In the genomic region with DNA sequence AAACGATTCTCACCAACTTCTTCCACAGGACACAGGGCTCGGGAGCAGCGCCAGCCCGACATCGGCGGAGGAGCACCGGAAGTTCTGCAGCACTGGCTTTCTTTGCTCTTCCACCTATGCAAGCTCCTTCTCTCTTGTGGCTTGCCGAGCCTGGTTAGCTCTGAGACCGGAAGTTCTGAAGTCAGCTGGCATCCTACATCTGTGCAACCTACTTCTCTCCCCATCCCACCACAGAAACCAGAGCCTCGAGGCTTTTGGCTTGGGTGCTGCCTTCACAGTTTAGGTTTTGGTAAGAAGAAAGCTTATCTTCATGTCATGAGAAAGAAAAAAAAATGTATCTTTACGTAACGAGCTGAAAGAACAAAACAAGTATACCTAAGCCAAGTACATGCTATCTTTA, we compare ENCODE assay signal across 8 cellular contexts.
DNase-seq lines count a peak whose midpoint lies in the region; ATAC-seq and TF ChIP-seq lines count a peak whose summit lies in the region.

No MANE protein-coding gene starts in this region.

- intact Hi-C loops in OCI-LY7 (cut with micrococcal nuclease; ENCODE audit: unreplicated experiment): loop anchor here (1.0 to 2.0 kb wide), 2 partner anchors 10 to 56 kb away; no protein-coding TSS in a partner anchor
- intact Hi-C loops in activated T-helper 2 cell treated with anti-CD3 and anti-CD28 coated beads, Interferon-gamma antibody, Interleukin-2, Interleukin-4, amounts not matched to agents 10 μg/mL and 5 μg/mL and 100 μg/mL, durations not matched to agents 14 hours and 24 hours and 36 hours (cut with micrococcal nuclease): loop anchor here (1.0 to 5.0 kb wide), 4 partner anchors 10 to 233 kb away; no protein-coding TSS in a partner anchor
- intact Hi-C loops in left lung (cut with DNase I): loop anchor here in 1 of 2 donors (10.0 kb wide), 1 partner anchor 106 kb away; no protein-coding TSS in a partner anchor

- peaks cover 80% of the 10 kb centered on the region for H3K4me1 Mint-ChIP-seq in activated T-helper 2 cell treated with anti-CD3 and anti-CD28 coated beads, Interferon-gamma antibody, Interleukin-2, Interleukin-4, amounts not matched to agents 10 μg/mL and 5 μg/mL and 100 μg/mL, durations not matched to agents 14 hours and 24 hours and 36 hours (ENCODE audit: low read depth)
- peaks cover 17% of the 10 kb centered on the region for H3K4me1 Mint-ChIP-seq in mesothelial cell of epicardium

- H3K9me3 Mint-ChIP-seq in activated T-helper 2 cell treated with anti-CD3 and anti-CD28 coated beads, Interferon-gamma antibody, Interleukin-2, Interleukin-4, amounts not matched to agents 10 μg/mL and 5 μg/mL and 100 μg/mL, durations not matched to agents 14 hours and 24 hours and 36 hours: no peaks in the 10 kb centered on the region
- peaks cover 3% of the 10 kb centered on the region for H3K9me3 Mint-ChIP-seq in mesothelial cell of epicardium

- CTCF ChIA-PET in OCI-LY7 (lab: Charles Lee; ENCODE audit: unreplicated experiment): interaction anchor here (0.9 to 1.4 kb wide), 6 partner anchors 9 to 113 kb away, joined by 3 to 6 read pairs (median 4); no protein-coding TSS in a partner anchor

- H2AFZ ChIP-seq in OCI-LY7 (ENCODE audit: low read length): peak overlapping the region; percentile 26; the same call in 1 of the 2 replicates

- no peaks in the 10 kb centered on the region for H3K27me3 Mint-ChIP-seq in activated T-helper 2 cell treated with anti-CD3 and anti-CD28 coated beads, Interferon-gamma antibody, Interleukin-2, Interleukin-4, amounts not matched to agents 10 μg/mL and 5 μg/mL and 100 μg/mL, durations not matched to agents 14 hours and 24 hours and 36 hours (ENCODE audit: low read depth)
- no peaks in the 10 kb centered on the region for H3K27me3 Mint-ChIP-seq in mesothelial cell of epicardium (ENCODE audit: low read depth)

- H3K9me2 ChIP-seq in OCI-LY7 (ENCODE audit: insufficient read depth, low read length): no peaks in the 10 kb centered on the region

- H3K9me3 ChIP-seq in OCI-LY7 (ENCODE audit: low read length) (0 out of 2 replicates have a peak, but pooled peaks cover 3% of the 10 kb centered on the region), left lung (no peaks in the 10 kb centered on the region)

- H3K4me3 Mint-ChIP-seq in activated T-helper 2 cell treated with anti-CD3 and anti-CD28 coated beads, Interferon-gamma antibody, Interleukin-2, Interleukin-4, amounts not matched to agents 10 μg/mL and 5 μg/mL and 100 μg/mL, durations not matched to agents 14 hours and 24 hours and 36 hours (ENCODE audit: low read depth): peak overlapping the region; percentile 86
- no peak overlapping the region for H3K4me3 Mint-ChIP-seq in mesothelial cell of epicardium

- peak; percentile 97 for DNase-seq in OCI-LY7 (ENCODE audit: low spot score)
- DNase-seq in activated T-helper 2 cell treated with anti-CD3 and anti-CD28 coated beads, Interferon-gamma antibody, Interleukin-2, Interleukin-4, amounts not matched to agents 10 μg/mL and 5 μg/mL and 100 μg/mL, durations not matched to agents 14 hours and 24 hours and 36 hours (ENCODE audit: low spot score): peak; percentile 89
- peak; percentile 65 to 85 for DNase-seq in left lung
- peak; percentile 77 to 83 for DNase-seq in stimulated activated CD8-positive, alpha-beta memory T cell treated with anti-CD3 and anti-CD28 coated beads, Interleukin-7, amount 100 ng/mL, for 4 hours (ENCODE audit: low read depth in 2 of 2)
- DNase-seq in GOT3 (lab: John Stamatoyannopoulos, UW): no peak
- no peak for DNase-seq in mesothelial cell of epicardium (ENCODE audit: low spot score in 2 of 2, unreplicated experiment in 2 of 2)

- H3K4me1 ChIP-seq in OCI-LY7 (ENCODE audit: insufficient read depth, low read length, poor library complexity, severe bottlenecking) (peaks cover 63% of the 10 kb centered on the region), left lung (peaks cover 17 to 73% of the 10 kb centered on the region in 2 donors)

- H3K27me3 ChIP-seq in left lung: no peaks in the 10 kb centered on the region

- H3K36me3 Mint-ChIP-seq in activated T-helper 2 cell treated with anti-CD3 and anti-CD28 coated beads, Interferon-gamma antibody, Interleukin-2, Interleukin-4, amounts not matched to agents 10 μg/mL and 5 μg/mL and 100 μg/mL, durations not matched to agents 14 hours and 24 hours and 36 hours (ENCODE audit: low read depth): peaks cover 49% of the 10 kb centered on the region
- no peaks in the 10 kb centered on the region for H3K36me3 Mint-ChIP-seq in mesothelial cell of epicardium

- H3K4me3 ChIP-seq in OCI-LY7 (ENCODE audit: low read depth, low read length, poor library complexity, severe bottlenecking) (peak overlapping the region; percentile 53), left lung (peak overlapping the region in 1 of 2 donors; percentile 10)

- BruUV-seq in OCI-LY7 (replicated peaks; lab: Mats Ljungman, UMichigan): no TSS peak

- peak overlapping the region; percentile 78 for H3K4me2 ChIP-seq in OCI-LY7 (ENCODE audit: low read length)

- POLR2A ChIA-PET in OCI-LY7 (lab: Charles Lee): interaction anchor here (0.7 to 8.0 kb wide), 30 partner anchors 9 to 130 kb away, joined by 3 to 79 read pairs (median 5); partner anchors contain the start of gene ANKRD44

- H3K79me2 ChIP-seq in OCI-LY7 (ENCODE audit: insufficient read depth, low read depth, low read length): peaks cover 54% of the 10 kb centered on the region; the same call in 1 of the 2 replicates

- H3K36me3 ChIP-seq in OCI-LY7 (ENCODE audit: insufficient read depth, low read length) (peaks cover 17% of the 10 kb centered on the region), left lung (no peaks in the 10 kb centered on the region)

- TF ChIP-seq CTCF in OCI-LY7 (conservative IDR thresholded peaks at IDR 0.05; ENCODE audit: low read length) (no peak), left lung (IDR thresholded peaks at IDR 0.05) (no peak), mesothelial cell of epicardium (IDR thresholded peaks at IDR 0.05; ENCODE audit: unreplicated experiment) (no peak)

- H3K27ac ChIP-seq in OCI-LY7 (ENCODE audit: low read depth, low read length, poor library complexity, severe bottlenecking) (peak overlapping the region; percentile 81), left lung (peak overlapping the region in 1 of 2 donors; percentile 77)

- peak; percentile 95 for ATAC-seq in GM18499 (IDR thresholded peaks at IDR 0.05; ENCODE audit: insufficient read depth, unreplicated experiment)
- peak; percentile 99 for ATAC-seq in HG02798 (IDR thresholded peaks at IDR 0.05; ENCODE audit: poor library complexity, unreplicated experiment)
- peak; percentile 57 for ATAC-seq in left lung

- H3K27ac Mint-ChIP-seq in activated T-helper 2 cell treated with anti-CD3 and anti-CD28 coated beads, Interferon-gamma antibody, Interleukin-2, Interleukin-4, amounts not matched to agents 10 μg/mL and 5 μg/mL and 100 μg/mL, durations not matched to agents 14 hours and 24 hours and 36 hours: peak overlapping the region; percentile 95
- H3K27ac Mint-ChIP-seq in mesothelial cell of epicardium: no peak overlapping the region

- no peaks in the 10 kb centered on the region for H4K20me1 ChIP-seq in OCI-LY7 (ENCODE audit: insufficient read depth, low read length)

Comparison
In these comparisons a context has a peak if more than half of its experiments do, and no peak if none do; other contexts are left out.
1. DNase-seq: peak in OCI-LY7 (single experiment), activated T-helper 2 cell treated with anti-CD3 and anti-CD28 coated beads, Interferon-gamma antibody, Interleukin-2, Interleukin-4, amounts not matched to agents 10 μg/mL and 5 μg/mL and 100 μg/mL, durations not matched to agents 14 hours and 24 hours and 36 hours (single experiment), left lung (2 of 2) and stimulated activated CD8-positive, alpha-beta memory T cell treated with anti-CD3 and anti-CD28 coated beads, Interleukin-7, amount 100 ng/mL, for 4 hours (2 of 2); none in GOT3 (single experiment) and mesothelial cell of epicardium (0 of 2).
2. Peak in every context shown above with its lines, with median percentiles within 50 percentile points of each other: ATAC-seq.